Comparison of ENCODE assay signal across 31 cellular contexts in genomic region chr6:4972438-4972837, GRCh38.
"Had no signal": no experiment of that assay in that cellular context is flagged by ENCODE, and none has a peak within 500 bp of the region (broad histone marks: within the 10 kb centered on the region; RNA-seq: fewer than 3 reads in every experiment).

No MANE protein-coding gene starts in this region.

- ATAC-seq: activated CD4-positive, CD25-positive, alpha-beta regulatory T cell treated with anti-CD3 and anti-CD28 coated beads, Interleukin-2, amount 50 U/mL, for 24 hours; activated CD8-positive, alpha-beta T cell treated with anti-CD3 and anti-CD28 coated beads for 36 hours; activated T-cell treated with anti-CD3 and anti-CD28 coated beads, Interleukin-2, amount 50 U/mL, for 4 hours; activated T-helper 17 cell treated with anti-CD3 and anti-CD28 coated beads, Interleukin-2, amount 50 U/mL, for 72 hours; heart left ventricle; T-helper 17 cell had no signal

- H3K27ac Mint-ChIP-seq: activated B cell treated with CpG ODN at 0.5 μM for 24 hours; activated CD8-positive, alpha-beta T cell treated with anti-CD3 and anti-CD28 coated beads for 36 hours; activated naive CD8-positive, alpha-beta T cell; activated T-helper 17 cell treated with anti-CD3 and anti-CD28 coated beads, Interleukin-2, amount 50 U/mL, for 72 hours; T-helper 17 cell; T-helper 2 cell treated with Interferon-gamma antibody and Interleukin-4, amounts not matched to agents 5 μg/mL and 100 μg/mL, for 36 hours had no signal

- FAIRE-seq: astrocyte, endometrium, endothelial cell of umbilical vein, frontal cortex had no signal

- H3K36me3 ChIP-seq: colonic mucosa, heart left ventricle, WERI-Rb-1 had no signal

- H3K4me1 ChIP-seq: colonic mucosa had no signal

- H3K27ac ChIP-seq: colonic mucosa, epithelial cell of prostate, heart left ventricle, WERI-Rb-1 had no signal

- H3K4me3 ChIP-seq: colonic mucosa, heart left ventricle had no signal

- DNase-seq: activated B cell treated with CpG ODN at 0.5 μM for 24 hours; activated CD4-positive, alpha-beta T cell treated with anti-CD3 and anti-CD28 coated beads for 48 hours; activated CD4-positive, alpha-beta T cell treated with anti-CD3 and anti-CD28 coated beads, Interleukin-2, amount 50 U/mL, for 1 hour; activated CD4-positive, alpha-beta T cell treated with anti-CD3 and anti-CD28 coated beads, Interleukin-2, amount 50 U/mL, for 48 hours; activated CD8-positive, alpha-beta memory T cell treated with anti-CD3 and anti-CD28 coated beads for 24 hours; activated CD8-positive, alpha-beta T cell treated with anti-CD3 and anti-CD28 coated beads for 36 hours; activated effector memory CD4-positive, alpha-beta T cell treated with Interleukin-2 at 50 U/mL for 16 hours; activated gamma-delta T cell treated with Interleukin-2 at 50 U/mL for 16 hours; activated naive CD4-positive, alpha-beta T cell treated with anti-CD3 and anti-CD28 coated beads, Interleukin-2, amount 50 U/mL, for 16 hours; activated naive CD4-positive, alpha-beta T cell treated with Interleukin-2 at 50 U/mL for 16 hours; activated T-cell treated with anti-CD3 and anti-CD28 coated beads, Interleukin-2, amount 50 U/mL, for 4 hours; amniotic stem cell; anterior cingulate cortex; central memory CD4-positive, alpha-beta T cell; cerebellar nuclear complex; colonic mucosa; effector CD8-positive, alpha-beta T cell; foreskin fibroblast; heart left ventricle; T-helper 17 cell; T1000; WERI-Rb-1 had no signal

- H3K9me3 ChIP-seq: colonic mucosa had no signal

- H3K4me1 Mint-ChIP-seq: activated B cell treated with CpG ODN at 0.5 μM for 24 hours; activated T-helper 17 cell treated with anti-CD3 and anti-CD28 coated beads, Interleukin-2, amount 50 U/mL, for 72 hours; T-helper 17 cell had no signal

- H3K4me3 Mint-ChIP-seq: activated B cell treated with CpG ODN at 0.5 μM for 24 hours; activated CD8-positive, alpha-beta T cell treated with anti-CD3 and anti-CD28 coated beads for 36 hours; activated naive CD8-positive, alpha-beta T cell; activated T-cell treated with anti-CD3 and anti-CD28 coated beads, Interleukin-2, amount 50 U/mL, for 4 hours; activated T-helper 17 cell treated with anti-CD3 and anti-CD28 coated beads, Interleukin-2, amount 50 U/mL, for 72 hours; T-helper 17 cell; T-helper 2 cell treated with Interferon-gamma antibody and Interleukin-4, amounts not matched to agents 5 μg/mL and 100 μg/mL, for 36 hours had no signal

- H3K27me3 ChIP-seq: colonic mucosa, heart left ventricle had no signal
